ENCODE assay signal across 16 cellular contexts in genomic region chr11:119722281-119722794, GRCh38.
DNase-seq lines count a peak whose midpoint lies in the region; ATAC-seq and TF ChIP-seq lines count a peak whose summit lies in the region.
"Had no signal": no experiment of that assay in that cellular context is flagged by ENCODE, and none has a peak within 500 bp of the region (broad histone marks: within the 10 kb centered on the region; RNA-seq: fewer than 3 reads in every experiment).

No MANE protein-coding gene starts in this region.

- ATAC-seq in HG02938 (IDR thresholded peaks at IDR 0.05; ENCODE audit: unreplicated experiment) = no peak
- ATAC-seq in HG03139 (IDR thresholded peaks at IDR 0.05; ENCODE audit: unreplicated experiment) = no peak
- no peak for ATAC-seq in GM18868 (IDR thresholded peaks at IDR 0.05; ENCODE audit: unreplicated experiment)

- H3K36me3 Mint-ChIP-seq in nephron progenitor cell (ENCODE audit: low read depth) = no peaks in the 10 kb centered on the region
- H3K36me3 Mint-ChIP-seq: CD4-positive, alpha-beta memory T cell; memory B cell had no signal

- peaks cover 98% of the 10 kb centered on the region for H3K4me1 Mint-ChIP-seq in nephron progenitor cell

- no peak for TF ChIP-seq CTCF in GM20000 (IDR thresholded peaks at IDR 0.05; ENCODE audit: extremely low read depth, missing control alignments)
- TF ChIP-seq CTCF in nephron progenitor cell (IDR thresholded peaks at IDR 0.05) = no peak

- peaks cover 10% of the 10 kb centered on the region for H3K27me3 Mint-ChIP-seq in nephron progenitor cell (ENCODE audit: low read depth, poor library complexity)
- H3K27me3 Mint-ChIP-seq: progenitor cell of endocrine pancreas had no signal

- peak; percentile 58 for DNase-seq in GM20000 (ENCODE audit: low spot score)
- DNase-seq in NCI-H187 (lab: John Stamatoyannopoulos, UW) = peak; percentile 68 to 78
- DNase-seq in SHP77 treated with DMSO at 0.1 percent for 48 hours (lab: John Stamatoyannopoulos, UW) = peak; percentile 68
- DNase-seq in nephron progenitor cell = no peak
- DNase-seq in effector CD8-positive, alpha-beta T cell (lab: John Stamatoyannopoulos, UW) = no peak
- DNase-seq: activated CD4-positive, alpha-beta T cell treated with anti-CD3 and anti-CD28 coated beads for 48 hours; activated effector memory CD4-positive, alpha-beta T cell treated with Interleukin-2 at 50 U/mL for 16 hours; CD4-positive, alpha-beta memory T cell; hypothalamus; stimulated activated CD4-positive, alpha-beta T cell treated with anti-CD3 and anti-CD28 coated beads, Interleukin-4, amount 100 ng/mL, for 1 hour had no signal

- peak overlapping the region; percentile 18 for H3K4me3 Mint-ChIP-seq in nephron progenitor cell
- H3K4me3 Mint-ChIP-seq: CD4-positive, alpha-beta memory T cell; memory B cell; stimulated activated naive CD8-positive, alpha-beta T cell treated with anti-CD3 and anti-CD28 coated beads, Interleukin-15, Interleukin-2, amounts not matched to agents 100 ng/mL and 50 ng/mL, for 24 hours had no signal

- H3K9me3 Mint-ChIP-seq in nephron progenitor cell = no peaks in the 10 kb centered on the region
- H3K9me3 Mint-ChIP-seq: CD4-positive, alpha-beta memory T cell; memory B cell; stimulated activated naive CD8-positive, alpha-beta T cell treated with anti-CD3 and anti-CD28 coated beads, Interleukin-15, Interleukin-2, amounts not matched to agents 100 ng/mL and 50 ng/mL, for 24 hours had no signal

- H3K27ac Mint-ChIP-seq in nephron progenitor cell = peak overlapping the region; percentile 19
- H3K27ac Mint-ChIP-seq: CD4-positive, alpha-beta memory T cell; memory B cell; progenitor cell of endocrine pancreas; stimulated activated naive CD8-positive, alpha-beta T cell treated with anti-CD3 and anti-CD28 coated beads, Interleukin-15, Interleukin-2, amounts not matched to agents 100 ng/mL and 50 ng/mL, for 24 hours had no signal

Comparison
In these comparisons a context has a peak if more than half of its experiments do, and no peak if none do; other contexts are left out.
1. DNase-seq: peak in GM20000 (single experiment), NCI-H187 (2 of 2) and SHP77 treated with DMSO at 0.1 percent for 48 hours (single experiment); none in nephron progenitor cell (single experiment) and effector CD8-positive, alpha-beta T cell (single experiment).